27 cellular contexts compared by ENCODE assay signal in the genomic region with DNA sequence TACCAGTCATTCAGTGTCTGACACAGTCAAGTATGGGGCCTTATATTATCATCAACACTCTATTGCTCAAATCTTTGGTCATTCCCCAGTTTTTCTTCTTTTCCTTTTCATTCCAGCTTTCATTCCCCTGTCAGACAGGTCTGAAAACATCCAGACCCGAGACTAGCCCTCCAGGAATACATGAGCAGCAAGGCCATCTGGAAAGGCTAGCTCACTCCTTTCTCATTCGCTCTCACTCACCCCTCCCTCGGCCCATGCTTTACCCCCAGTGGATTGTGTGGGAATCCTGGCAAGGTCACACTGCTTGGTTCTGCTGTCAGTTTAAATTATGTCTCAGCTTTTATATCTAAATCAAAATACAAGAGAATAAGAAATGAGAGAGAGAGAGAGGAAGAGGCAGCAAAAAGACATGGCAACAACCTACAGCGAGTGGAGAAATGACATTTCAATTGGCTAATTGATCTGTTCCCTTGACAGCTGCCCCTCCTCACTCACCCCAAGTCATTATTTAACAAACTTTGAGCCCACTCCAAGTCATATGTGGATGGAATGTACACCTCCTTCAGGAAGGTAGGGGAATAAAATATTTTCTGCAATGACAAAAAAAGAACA.
DNase-seq lines count a peak whose midpoint lies in the region; ATAC-seq and TF ChIP-seq lines count a peak whose summit lies in the region.
"Had no signal": no experiment of that assay in that cellular context is flagged by ENCODE, and none has a peak within 500 bp of the region (broad histone marks: within the 10 kb centered on the region; RNA-seq: fewer than 3 reads in every experiment).

No MANE protein-coding gene starts in this region.

- no peak overlapping the region for H3K4me3 Mint-ChIP-seq in type B pancreatic cell
- H3K4me3 Mint-ChIP-seq: activated naive CD4-positive, alpha-beta T cell treated with anti-CD3 and anti-CD28 coated beads for 36 hours; activated T-helper 1 cell treated with anti-CD3 and anti-CD28 coated beads, Interleukin-12 subunit alpha, Interleukin-12 subunit beta, Interleukin-2, Interleukin-4 antibody, amounts not matched to agents 30 ng/mL and 10 ng/mL and 1 ng/mL, durations not matched to agents 14 hours and 24 hours and 36 hours; CD4-positive, CD25-positive, alpha-beta regulatory T cell; T-cell had no signal

- no peaks in the 10 kb centered on the region for H3K36me3 Mint-ChIP-seq in type B pancreatic cell
- H3K36me3 Mint-ChIP-seq: CD4-positive, CD25-positive, alpha-beta regulatory T cell; T-cell had no signal

- H3K27ac ChIP-seq in lung (ENCODE audit: low read depth in 1 of 2, low read length in 1 of 2): no peak overlapping the region
- H3K27ac ChIP-seq: breast epithelium, parathyroid adenoma, spleen had no signal

- peak overlapping the region; percentile 27 for H3K27ac Mint-ChIP-seq in type B pancreatic cell
- H3K27ac Mint-ChIP-seq: activated naive CD4-positive, alpha-beta T cell treated with anti-CD3 and anti-CD28 coated beads for 36 hours; activated T-helper 1 cell treated with anti-CD3 and anti-CD28 coated beads, Interleukin-12 subunit alpha, Interleukin-12 subunit beta, Interleukin-2, Interleukin-4 antibody, amounts not matched to agents 30 ng/mL and 10 ng/mL and 1 ng/mL, durations not matched to agents 14 hours and 24 hours and 36 hours; CD4-positive, CD25-positive, alpha-beta regulatory T cell; T-cell had no signal

- WGBS in lung, 2 donors: 63 to 75% methylated on average over 4 of the region's 4 CpGs

- no peaks in the 10 kb centered on the region for H3K27me3 ChIP-seq in lung (ENCODE audit: control insufficient read depth, insufficient read depth)
- H3K27me3 ChIP-seq: breast epithelium, spleen had no signal

- H3K4me1 ChIP-seq in lung (ENCODE audit: control insufficient read depth in 2 of 2, insufficient read depth in 2 of 2, low read length in 2 of 2): no peaks in the 10 kb centered on the region
- H3K4me1 ChIP-seq: breast epithelium, parathyroid adenoma, spleen had no signal

- no peak overlapping the region for H3K4me3 ChIP-seq in lung
- H3K4me3 ChIP-seq: breast epithelium, spleen had no signal

- no peak for ATAC-seq in lung (ENCODE audit: insufficient read depth, low FRiP score)
- ATAC-seq: esophagus mucosa, Panc1, right cardiac atrium, T-cell had no signal

- no peak for TF ChIP-seq CTCF in lung (IDR thresholded peaks at IDR 0.05; ENCODE audit: control extremely low read depth, extremely low read depth)
- no peak for TF ChIP-seq CTCF in type B pancreatic cell (conservative IDR thresholded peaks at IDR 0.05)

- no peaks in the 10 kb centered on the region for H3K9me3 ChIP-seq in lung (ENCODE audit: control insufficient read depth in 2 of 2, insufficient read depth in 1 of 2, low read length in 1 of 2)
- H3K9me3 ChIP-seq: breast epithelium, spleen had no signal

- DNase-seq in NCI-H524 (lab: John Stamatoyannopoulos, UW) (peak; percentile 5 to 61), NCI-H524 treated with DMSO at 0.1 percent for 48 hours (lab: John Stamatoyannopoulos, UW) (no peak), cerebellar cortex (ENCODE audit: low spot score) (peak; percentile 14), lung (ENCODE audit: low spot score) (peak; percentile 32), type B pancreatic cell (ENCODE audit: extremely low spot score, unreplicated experiment) (no peak), foreskin melanocyte (no peak), GDM1 (lab: John Stamatoyannopoulos, UW) (no peak)
- no peak for DNase-seq in activated CD8-positive, alpha-beta memory T cell treated with anti-CD3 and anti-CD28 coated beads, Interleukin-2, amount 50 U/mL, for 48 hours
- DNase-seq: 8988T; activated CD4-positive, alpha-beta T cell treated with anti-CD3 and anti-CD28 coated beads, Interleukin-2, amount 50 U/mL, for 4 hours; activated CD4-positive, CD25-positive, alpha-beta regulatory T cell; activated naive CD4-positive, alpha-beta T cell treated with anti-CD3 and anti-CD28 coated beads for 36 hours; amygdala; CD4-positive, CD25-positive, alpha-beta regulatory T cell; EL; NCI-H1694 treated with DMSO at 0.1 percent for 48 hours; NCI-H2171 treated with DMSO at 0.1 percent for 48 hours; NCI-H526; right cardiac atrium; SIG-M5; spleen; T-cell had no signal

- no peaks in the 10 kb centered on the region for H3K36me3 ChIP-seq in lung (ENCODE audit: control insufficient read depth in 2 of 2, insufficient read depth in 2 of 2, low read length in 2 of 2)
- H3K36me3 ChIP-seq: breast epithelium, spleen had no signal

- H3K27me3 Mint-ChIP-seq in type B pancreatic cell: no peaks in the 10 kb centered on the region
- H3K27me3 Mint-ChIP-seq: CD4-positive, CD25-positive, alpha-beta regulatory T cell; T-cell had no signal

- no peaks in the 10 kb centered on the region for H3K9me3 Mint-ChIP-seq in type B pancreatic cell
- H3K9me3 Mint-ChIP-seq: activated T-helper 1 cell treated with anti-CD3 and anti-CD28 coated beads, Interleukin-12 subunit alpha, Interleukin-12 subunit beta, Interleukin-2, Interleukin-4 antibody, amounts not matched to agents 30 ng/mL and 10 ng/mL and 1 ng/mL, durations not matched to agents 14 hours and 24 hours and 36 hours had no signal

- H3K4me1 Mint-ChIP-seq in type B pancreatic cell (ENCODE audit: unreplicated experiment): peaks cover 19% of the 10 kb centered on the region
- H3K4me1 Mint-ChIP-seq: CD4-positive, CD25-positive, alpha-beta regulatory T cell; T-cell had no signal

Comparison
In these comparisons a context has a peak if more than half of its experiments do, and no peak if none do; other contexts are left out.
1. DNase-seq: peak in NCI-H524 (2 of 2), cerebellar cortex (single experiment) and lung (single experiment); none in NCI-H524 treated with DMSO at 0.1 percent for 48 hours (single experiment), type B pancreatic cell (single experiment), foreskin melanocyte (single experiment), activated CD8-positive, alpha-beta memory T cell treated with anti-CD3 and anti-CD28 coated beads, Interleukin-2, amount 50 U/mL, for 48 hours (single experiment) and GDM1 (single experiment).